8 cellular contexts compared by ENCODE assay signal in genomic region chr19:11737964-11738745, GRCh38. TPM values are rescaled to one million over a fixed set of nuclear protein-coding genes. Genes with fewer than 3 reads are reported as not detected.
DNase-seq lines count a peak whose midpoint lies in the region; ATAC-seq and TF ChIP-seq lines count a peak whose summit lies in the region.

No MANE protein-coding gene starts in this region.

- H3K4me2 ChIP-seq in Karpas-422 (ENCODE audit: low read depth, low read length, poor library complexity, severe bottlenecking): peak overlapping the region; percentile 99

- H3K36me3 ChIP-seq in Karpas-422 (ENCODE audit: insufficient read depth, low read length) (no peaks in the 10 kb centered on the region), lung (ENCODE audit: control insufficient read depth in 2 of 2, insufficient read depth in 2 of 2, low read length in 2 of 2) (no peaks in the 10 kb centered on the region)

- H2AFZ ChIP-seq in Karpas-422 (ENCODE audit: low read length): peak overlapping the region; percentile 97

- TF ChIP-seq CTCF in lung (IDR thresholded peaks at IDR 0.05; ENCODE audit: control extremely low read depth, extremely low read depth): no peak

- ATAC-seq in GM21723 (IDR thresholded peaks at IDR 0.05; ENCODE audit: unreplicated experiment) (peak; percentile 45), lung (ENCODE audit: insufficient read depth, low FRiP score) (peak; percentile 51)

- 0% methylated on average over 44 to 52 of the region's 52 CpGs for WGBS in lung, 2 donors

- DNase-seq in Karpas-422 (peak; percentile 74), ecto neural progenitor cell (ENCODE audit: low spot score) (peak; percentile 62), lung (ENCODE audit: low spot score) (peak; percentile 70), NCI-H526 treated with DMSO at 0.1 percent for 48 hours (lab: John Stamatoyannopoulos, UW) (no peak)
- DNase-seq in activated CD4-positive, CD25-positive, alpha-beta regulatory T cell treated with anti-CD3 and anti-CD28 coated beads, Interleukin-2, amount 50 U/mL, for 72 hours: peak; percentile 47
- peak; percentile 7 for DNase-seq in stimulated activated CD8-positive, alpha-beta memory T cell treated with anti-CD3 and anti-CD28 coated beads, Interleukin-7, amount 100 ng/mL, for 24 hours (ENCODE audit: low read depth)

- H3K9me2 ChIP-seq in Karpas-422 (replicated peaks; ENCODE audit: insufficient read depth, low read length): no peaks in the 10 kb centered on the region

- H3K9me3 ChIP-seq in Karpas-422 (ENCODE audit: low read length) (no peaks in the 10 kb centered on the region), lung (ENCODE audit: control insufficient read depth in 2 of 2, insufficient read depth in 1 of 2, low read length in 1 of 2) (no peaks in the 10 kb centered on the region)

- no peaks in the 10 kb centered on the region for H3K27me3 ChIP-seq in Karpas-422 (ENCODE audit: low read length)
- H3K27me3 ChIP-seq in lung (ENCODE audit: control insufficient read depth, insufficient read depth): no peaks in the 10 kb centered on the region

- peaks cover 14% of the 10 kb centered on the region for H3K79me2 ChIP-seq in Karpas-422 (ENCODE audit: low read length)

- H3K27ac ChIP-seq in Karpas-422 (ENCODE audit: low read length): no peak overlapping the region
- peak overlapping the region; percentile 88 to 97 for H3K27ac ChIP-seq in lung (ENCODE audit: low read depth in 1 of 2, low read length in 1 of 2)

- H3K4me1 ChIP-seq in Karpas-422 (ENCODE audit: low read length) (peaks cover 23% of the 10 kb centered on the region), lung (ENCODE audit: control insufficient read depth in 2 of 2, insufficient read depth in 2 of 2, low read length in 2 of 2) (peaks cover 4 to 5% of the 10 kb centered on the region in 2 donors)

- H3K4me3 ChIP-seq in GM08714 (ENCODE audit: low read length) (peak overlapping the region; percentile 84), Karpas-422 (ENCODE audit: low read length) (peak overlapping the region; percentile 100), lung (peak overlapping the region; percentile 76)

- no peaks in the 10 kb centered on the region for H4K20me1 ChIP-seq in Karpas-422 (ENCODE audit: insufficient read depth, low read depth, low read length)

- H3K9ac ChIP-seq in Karpas-422 (ENCODE audit: low read length): peak overlapping the region; percentile 93

RNA-seq across cellular contexts. Expression of gene ZNF823, which starts 0.6 kb away (rescaled TPM):
- total RNA-seq in Karpas-422 (2014; rRNA removed; shearing (Covaris generic); ENCODE audit: low replicate concordance): 5.9 and 8.8 TPM in 2 replicates
- total RNA-seq in lung: 10 to 100 TPM in 1 of 2 donors, 1 to 10 TPM in 1; 5.2 to 13.1 TPM
- polyA plus RNA-seq in lung: 1 to 10 TPM; 2.4 to 4.6 TPM

RNA-seq across cellular contexts. Expression of gene ZNF441, which starts 28.6 kb away (rescaled TPM):
- 15.8 and 16.4 TPM in 2 replicates for total RNA-seq in Karpas-422 (2014; rRNA removed; shearing (Covaris generic); ENCODE audit: low replicate concordance)
- total RNA-seq in lung: 10 to 100 TPM in 1 of 2 donors, 1 to 10 TPM in 1; 9.4 to 26.4 TPM
- 1 to 10 TPM; 3.7 to 3.8 TPM for polyA plus RNA-seq in lung
